1 cellular context compared by ENCODE assay signal in the genomic region with DNA sequence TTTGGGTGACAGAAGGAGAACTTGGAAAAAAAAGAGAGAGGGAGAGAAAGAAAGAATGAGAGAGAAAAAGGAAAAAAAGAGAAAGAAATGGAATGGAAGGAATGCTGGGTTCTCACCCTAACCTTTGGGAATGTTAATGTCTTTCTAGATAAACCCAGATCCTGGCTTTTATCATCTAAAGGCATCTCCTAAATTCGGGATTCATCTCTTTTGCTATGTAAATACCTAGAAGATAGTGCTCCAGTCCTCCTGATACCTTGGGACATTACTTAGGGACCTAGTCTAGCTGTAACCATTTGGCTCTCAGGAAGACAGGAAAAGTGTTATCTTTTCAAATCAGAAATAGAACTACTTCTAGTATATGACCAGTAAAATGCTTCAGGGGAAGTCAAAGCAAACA.
TF ChIP-seq lines count a peak whose summit lies in the region.

No MANE protein-coding gene starts in this region.

TF ChIP-seq in WTC11, 78 proteins besides CTCF, POLR2A, EP300 and RAD21 (continued from another document):
- TF ChIP-seq, protein P1, sequence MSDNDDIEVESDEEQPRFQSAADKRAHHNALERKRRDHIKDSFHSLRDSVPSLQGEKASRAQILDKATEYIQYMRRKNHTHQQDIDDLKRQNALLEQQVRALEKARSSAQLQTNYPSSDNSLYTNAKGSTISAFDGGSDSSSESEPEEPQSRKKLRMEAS (CRISPR knock-in tag; IDR thresholded peaks at IDR 0.05) = no peak
- TF ChIP-seq ETV6 (CRISPR knock-in tag; IDR thresholded peaks at IDR 0.05) (no peak), ZNF219 (CRISPR knock-in tag; IDR thresholded peaks at IDR 0.05; ENCODE audit: borderline replicate concordance) (no peak), ATF1 (CRISPR knock-in tag; IDR thresholded peaks at IDR 0.05) (no peak), USF2 (CRISPR knock-in tag; IDR thresholded peaks at IDR 0.05) (no peak), CREB1 (CRISPR knock-in tag; IDR thresholded peaks at IDR 0.05) (no peak), GTF2I (CRISPR knock-in tag; conservative IDR thresholded peaks at IDR 0.05) (no peak), RORB (CRISPR knock-in tag; IDR thresholded peaks at IDR 0.05) (no peak), ZNF671 (CRISPR knock-in tag; IDR thresholded peaks at IDR 0.05) (no peak), SP1 (CRISPR knock-in tag; conservative IDR thresholded peaks at IDR 0.05) (no peak)
- TF ChIP-seq, protein P2, sequence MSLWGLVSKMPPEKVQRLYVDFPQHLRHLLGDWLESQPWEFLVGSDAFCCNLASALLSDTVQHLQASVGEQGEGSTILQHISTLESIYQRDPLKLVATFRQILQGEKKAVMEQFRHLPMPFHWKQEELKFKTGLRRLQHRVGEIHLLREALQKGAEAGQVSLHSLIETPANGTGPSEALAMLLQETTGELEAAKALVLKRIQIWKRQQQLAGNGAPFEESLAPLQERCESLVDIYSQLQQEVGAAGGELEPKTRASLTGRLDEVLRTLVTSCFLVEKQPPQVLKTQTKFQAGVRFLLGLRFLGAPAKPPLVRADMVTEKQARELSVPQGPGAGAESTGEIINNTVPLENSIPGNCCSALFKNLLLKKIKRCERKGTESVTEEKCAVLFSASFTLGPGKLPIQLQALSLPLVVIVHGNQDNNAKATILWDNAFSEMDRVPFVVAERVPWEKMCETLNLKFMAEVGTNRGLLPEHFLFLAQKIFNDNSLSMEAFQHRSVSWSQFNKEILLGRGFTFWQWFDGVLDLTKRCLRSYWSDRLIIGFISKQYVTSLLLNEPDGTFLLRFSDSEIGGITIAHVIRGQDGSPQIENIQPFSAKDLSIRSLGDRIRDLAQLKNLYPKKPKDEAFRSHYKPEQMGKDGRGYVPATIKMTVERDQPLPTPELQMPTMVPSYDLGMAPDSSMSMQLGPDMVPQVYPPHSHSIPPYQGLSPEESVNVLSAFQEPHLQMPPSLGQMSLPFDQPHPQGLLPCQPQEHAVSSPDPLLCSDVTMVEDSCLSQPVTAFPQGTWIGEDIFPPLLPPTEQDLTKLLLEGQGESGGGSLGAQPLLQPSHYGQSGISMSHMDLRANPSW (CRISPR knock-in tag; conservative IDR thresholded peaks at IDR 0.05; ENCODE audit: low read depth) = no peak
- TF ChIP-seq, protein P3, sequence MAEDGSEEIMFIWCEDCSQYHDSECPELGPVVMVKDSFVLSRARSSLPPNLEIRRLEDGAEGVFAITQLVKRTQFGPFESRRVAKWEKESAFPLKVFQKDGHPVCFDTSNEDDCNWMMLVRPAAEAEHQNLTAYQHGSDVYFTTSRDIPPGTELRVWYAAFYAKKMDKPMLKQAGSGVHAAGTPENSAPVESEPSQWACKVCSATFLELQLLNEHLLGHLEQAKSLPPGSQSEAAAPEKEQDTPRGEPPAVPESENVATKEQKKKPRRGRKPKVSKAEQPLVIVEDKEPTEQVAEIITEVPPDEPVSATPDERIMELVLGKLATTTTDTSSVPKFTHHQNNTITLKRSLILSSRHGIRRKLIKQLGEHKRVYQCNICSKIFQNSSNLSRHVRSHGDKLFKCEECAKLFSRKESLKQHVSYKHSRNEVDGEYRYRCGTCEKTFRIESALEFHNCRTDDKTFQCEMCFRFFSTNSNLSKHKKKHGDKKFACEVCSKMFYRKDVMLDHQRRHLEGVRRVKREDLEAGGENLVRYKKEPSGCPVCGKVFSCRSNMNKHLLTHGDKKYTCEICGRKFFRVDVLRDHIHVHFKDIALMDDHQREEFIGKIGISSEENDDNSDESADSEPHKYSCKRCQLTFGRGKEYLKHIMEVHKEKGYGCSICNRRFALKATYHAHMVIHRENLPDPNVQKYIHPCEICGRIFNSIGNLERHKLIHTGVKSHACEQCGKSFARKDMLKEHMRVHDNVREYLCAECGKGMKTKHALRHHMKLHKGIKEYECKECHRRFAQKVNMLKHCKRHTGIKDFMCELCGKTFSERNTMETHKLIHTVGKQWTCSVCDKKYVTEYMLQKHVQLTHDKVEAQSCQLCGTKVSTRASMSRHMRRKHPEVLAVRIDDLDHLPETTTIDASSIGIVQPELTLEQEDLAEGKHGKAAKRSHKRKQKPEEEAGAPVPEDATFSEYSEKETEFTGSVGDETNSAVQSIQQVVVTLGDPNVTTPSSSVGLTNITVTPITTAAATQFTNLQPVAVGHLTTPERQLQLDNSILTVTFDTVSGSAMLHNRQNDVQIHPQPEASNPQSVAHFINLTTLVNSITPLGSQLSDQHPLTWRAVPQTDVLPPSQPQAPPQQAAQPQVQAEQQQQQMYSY (CRISPR knock-in tag; IDR thresholded peaks at IDR 0.05) = no peak
- TF ChIP-seq, protein P4, sequence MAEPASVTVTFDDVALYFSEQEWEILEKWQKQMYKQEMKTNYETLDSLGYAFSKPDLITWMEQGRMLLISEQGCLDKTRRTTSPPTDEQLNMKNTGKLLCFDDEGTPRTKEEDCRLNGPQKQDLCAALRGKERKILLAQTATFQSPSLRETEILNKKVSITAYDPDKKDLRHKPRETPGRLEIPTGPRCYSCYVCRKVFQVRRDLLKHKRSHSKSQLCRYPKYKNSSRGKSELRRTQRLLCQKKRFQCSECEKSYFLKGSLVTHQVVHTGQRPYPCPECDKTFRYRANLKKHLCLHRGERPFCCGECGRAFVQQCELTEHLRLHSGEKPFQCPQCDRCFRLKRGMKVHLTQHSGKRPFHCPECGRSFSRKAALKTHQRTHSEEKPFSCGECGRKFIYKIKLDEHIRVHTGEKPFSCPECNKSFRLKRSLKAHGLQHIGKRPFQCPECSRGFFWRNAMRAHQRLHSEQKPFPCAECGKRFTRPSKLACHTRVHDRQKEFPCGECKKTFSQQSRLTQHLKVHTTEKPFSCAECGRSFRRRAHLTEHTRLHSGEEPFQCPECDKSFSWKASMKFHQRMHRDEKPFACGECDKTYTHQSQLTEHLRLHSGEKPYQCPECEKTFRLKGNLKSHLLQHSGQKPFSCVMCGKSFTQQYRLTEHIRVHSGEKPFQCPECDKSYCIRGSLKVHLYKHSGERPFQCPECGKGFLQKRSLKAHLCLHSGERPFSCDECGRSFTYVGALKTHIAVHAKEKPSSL (CRISPR knock-in tag; conservative IDR thresholded peaks at IDR 0.05) = no peak
